ENCODE assay signal across 8 cellular contexts in the genomic region with DNA sequence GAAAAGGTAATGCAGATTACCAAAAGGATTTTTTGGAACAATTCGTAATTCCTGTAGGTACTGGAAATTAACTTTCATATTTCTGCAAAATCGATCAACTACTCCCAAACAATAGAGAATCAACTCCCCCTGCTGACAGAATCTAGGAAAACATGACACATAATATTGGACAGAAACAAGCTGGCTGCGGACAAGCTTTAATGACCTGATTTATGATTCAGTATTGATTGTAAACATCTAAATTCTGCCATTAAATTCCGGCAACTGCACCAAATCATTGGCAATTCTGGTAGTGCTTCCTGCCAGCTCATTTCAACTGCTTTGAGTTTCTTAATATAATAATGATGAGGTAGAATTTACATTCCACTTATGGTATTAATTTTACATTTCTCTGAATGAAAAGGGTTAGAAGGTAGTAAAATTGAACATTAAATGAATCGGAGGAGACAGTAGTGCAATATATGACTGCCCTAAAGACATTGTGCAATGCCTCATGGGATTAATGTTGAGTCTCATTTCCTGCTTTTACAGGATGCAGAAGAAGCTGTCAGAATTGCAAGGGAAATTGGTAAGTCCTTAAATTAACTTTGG.
DNase-seq lines count a peak whose midpoint lies in the region; ATAC-seq, FAIRE-seq and TF ChIP-seq lines count a peak whose summit lies in the region.

No MANE protein-coding gene starts in this region.

- H3K4me2 ChIP-seq in osteoblast (ENCODE audit: insufficient read depth, low read length) = peak overlapping the region; percentile 70

- H3K27me3 ChIP-seq in osteoblast (ENCODE audit: insufficient read depth, low read length) = no peaks in the 10 kb centered on the region

- H3K4me3 ChIP-seq in epithelial cell of esophagus (ENCODE audit: low read length) (no peak overlapping the region), osteoblast (ENCODE audit: insufficient read depth, low read length) (no peak overlapping the region)

- H3K9me3 ChIP-seq in osteoblast (ENCODE audit: low read depth, low read length) = no peaks in the 10 kb centered on the region

- peak; percentile 98 for FAIRE-seq in A204.1 (lab: Jason Lieb, UNC)

- H3K27ac ChIP-seq in osteoblast (ENCODE audit: low read depth, low read length) = no peak overlapping the region

- in situ Hi-C loops in G401 (cut with HindIII; ENCODE audit: low sequenced_read_pairs) = no loop called here

- H3K4me1 ChIP-seq in osteoblast (ENCODE audit: insufficient read depth, low read length) = peaks cover 12% of the 10 kb centered on the region

- no peak overlapping the region for H2AFZ ChIP-seq in osteoblast (ENCODE audit: low read length)

- TF ChIP-seq CTCF in epithelial cell of esophagus (IDR thresholded peaks at IDR 0.05; ENCODE audit: insufficient read depth, low read depth, low read length, missing control alignments) (peak; percentile 65), osteoblast (IDR thresholded peaks at IDR 0.05; ENCODE audit: extremely low read depth, low read depth, low read length) (peak; percentile 70)

- DNase-seq in G401 (ENCODE audit: low spot score) = peak; percentile 77
- peak; percentile 59 for DNase-seq in LHCN-M2 (ENCODE audit: low read depth)
- DNase-seq in RPMI8226 = peak; percentile 21
- DNase-seq in epithelial cell of esophagus (ENCODE audit: low read depth) = peak; percentile 56
- DNase-seq in osteoblast (ENCODE audit: insufficient read length, low spot score, missing footprints) = peak; percentile 78

- ATAC-seq in GM19328 (IDR thresholded peaks at IDR 0.05; ENCODE audit: unreplicated experiment) (no peak), GM18867 (IDR thresholded peaks at IDR 0.05; ENCODE audit: unreplicated experiment) (no peak)

- no peaks in the 10 kb centered on the region for H3K36me3 ChIP-seq in osteoblast (ENCODE audit: insufficient read depth, low read length)

- peaks cover 4% of the 10 kb centered on the region for H3K79me2 ChIP-seq in osteoblast (ENCODE audit: insufficient read depth, low read length)

- H4K20me1 ChIP-seq in osteoblast (ENCODE audit: insufficient read depth, low read length) = no peaks in the 10 kb centered on the region

Comparison
In these comparisons a context has a peak if more than half of its experiments do, and no peak if none do; other contexts are left out.
1. DNase-seq: peak in every context shown above with its lines; median percentile 78 in osteoblast; 77 in G401; 59 in LHCN-M2; 56 in epithelial cell of esophagus; 21 in RPMI8226.